In genomic region chr10:59063491-59063890, GRCh38 we compare ENCODE assay signal across 24 cellular contexts.
"Had no signal": no experiment of that assay in that cellular context is flagged by ENCODE, and none has a peak within 500 bp of the region (broad histone marks: within the 10 kb centered on the region; RNA-seq: fewer than 3 reads in every experiment).

No MANE protein-coding gene starts in this region.

- H3K27ac ChIP-seq: SJSA1, SK-N-MC had no signal

- H3K4me1 ChIP-seq: SJSA1 had no signal

- H3K9me3 ChIP-seq: SJSA1 had no signal

- H3K36me3 ChIP-seq: SJSA1 had no signal

- H3K4me3 ChIP-seq: SJSA1, SK-N-MC had no signal

- DNase-seq: Kasumi-1, KBM-7, MM.1S, MV-4-11, NCI-H1048, NCI-H1105, NCI-H1417, NCI-H1436 treated with DMSO at 0.1 percent for 48 hours, NCI-H1694, NCI-H187 treated with DMSO at 0.1 percent for 48 hours, NCI-H2029 treated with DMSO at 0.1 percent for 48 hours, NCI-H2171 treated with DMSO at 0.1 percent for 48 hours, NCI-H226, NCI-H446, NCI-H510A, NCI-H524 treated with DMSO at 0.1 percent for 48 hours, NCI-H69, NCI-H774, Right ventricle myocardium superior, RPMI8226, SIG-M5 had no signal

- H3K27me3 ChIP-seq: SJSA1 had no signal

- FAIRE-seq: RCC 7860 had no signal
